Comparison of ENCODE assay signal across 19 cellular contexts in the genomic region with DNA sequence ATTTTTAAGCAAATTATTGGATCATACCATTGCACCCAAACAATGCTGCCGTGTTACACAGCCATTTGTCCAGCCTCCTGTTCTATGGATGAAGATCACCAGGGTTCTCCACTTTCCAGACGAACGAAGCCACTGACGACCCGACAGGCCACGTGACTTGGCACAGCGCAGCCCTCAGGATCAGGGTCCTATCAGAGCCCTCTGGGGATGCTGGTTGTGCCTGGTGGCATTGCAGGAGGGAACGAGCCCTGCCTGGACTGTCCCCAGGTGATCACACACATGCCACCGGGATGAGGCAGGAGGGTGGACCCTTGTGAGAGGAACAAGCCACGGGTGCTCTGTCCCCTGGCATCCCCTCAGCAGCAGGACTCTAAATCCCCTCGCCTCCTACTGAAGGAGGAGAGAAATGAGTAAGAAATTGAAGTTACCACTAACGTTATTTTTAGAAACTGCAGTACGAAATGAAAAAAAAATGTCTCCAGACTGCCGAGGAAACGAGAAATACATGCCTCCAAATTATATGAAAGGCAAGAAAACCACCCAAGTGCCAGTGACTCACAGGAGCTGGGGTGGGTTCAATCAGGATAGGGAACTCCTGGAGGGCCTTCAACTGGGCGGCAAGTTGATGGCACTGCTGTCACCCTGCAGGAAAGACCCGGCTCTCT. TPM values are rescaled to one million over a fixed set of nuclear protein-coding genes. Genes with fewer than 3 reads are reported as not detected.
DNase-seq lines count a peak whose midpoint lies in the region; ATAC-seq and TF ChIP-seq lines count a peak whose summit lies in the region.
"Had no signal": no experiment of that assay in that cellular context is flagged by ENCODE, and none has a peak within 500 bp of the region (broad histone marks: within the 10 kb centered on the region; RNA-seq: fewer than 3 reads in every experiment).

No MANE protein-coding gene starts in this region.

- no peaks in the 10 kb centered on the region for H3K36me3 ChIP-seq in smooth muscle cell (ENCODE audit: low read depth)

- peak; percentile 45 for DNase-seq in activated effector memory CD4-positive, alpha-beta T cell treated with anti-CD3 and anti-CD28 coated beads, Interleukin-2, amount 50 U/mL, for 16 hours
- no peak for DNase-seq in activated effector memory CD4-positive, alpha-beta T cell treated with Interleukin-2 at 50 U/mL for 16 hours
- peak; percentile 45 for DNase-seq in activated CD8-positive, alpha-beta memory T cell treated with anti-CD3 and anti-CD28 coated beads, Interleukin-2, amount 50 U/mL, for 48 hours
- peak; percentile 31 for DNase-seq in islet precursor cell
- DNase-seq in smooth muscle cell (lab: John Stamatoyannopoulos, UW; ENCODE audit: unreplicated experiment) = no peak
- DNase-seq in stimulated activated CD8-positive, alpha-beta memory T cell treated with anti-CD3 and anti-CD28 coated beads, Interleukin-4, amount 100 ng/mL, for 48 hours = no peak
- DNase-seq in NCI-H748 treated with DMSO at 0.1 percent for 48 hours (lab: John Stamatoyannopoulos, UW) = no peak
- DNase-seq: DMS79 treated with DMSO at 0.1 percent for 48 hours; GOT3; NCI-H1105; NCI-H1694 treated with DMSO at 0.1 percent for 48 hours; NCI-H345; NCI-H526 treated with DMSO at 0.1 percent for 48 hours; NK-92 treated with Interleukin-12 subunit alpha and Interleukin-12 subunit beta, amount 100 ng/mL, for 24 hours; PC-3 had no signal

- H2AFZ ChIP-seq in smooth muscle cell (ENCODE audit: low read depth) = peak overlapping the region; percentile 18

- peak overlapping the region; percentile 21 for H3K4me2 ChIP-seq in smooth muscle cell
- H3K4me2 ChIP-seq: KMS-11 had no signal

- H3K4me1 ChIP-seq in smooth muscle cell (ENCODE audit: low read depth) = no peaks in the 10 kb centered on the region

- H3K27me3 ChIP-seq in smooth muscle cell (ENCODE audit: low read depth) = no peaks in the 10 kb centered on the region

- no peaks in the 10 kb centered on the region for H4K20me1 ChIP-seq in smooth muscle cell (ENCODE audit: low read depth)

- no peaks in the 10 kb centered on the region for H3F3A ChIP-seq in smooth muscle cell (ENCODE audit: low read depth)

- H3K79me2 ChIP-seq in smooth muscle cell (ENCODE audit: low read depth) = no peaks in the 10 kb centered on the region

- H3K9ac ChIP-seq in smooth muscle cell (ENCODE audit: low read depth) = no peak overlapping the region
- H3K9ac ChIP-seq: KMS-11 had no signal

- H3K9me3 ChIP-seq in smooth muscle cell (replicated peaks; ENCODE audit: low read depth) = no peaks in the 10 kb centered on the region

- H3K4me3 ChIP-seq in smooth muscle cell = no peak overlapping the region

- no peak for TF ChIP-seq CTCF in smooth muscle cell (IDR thresholded peaks at IDR 0.05; ENCODE audit: borderline replicate concordance, insufficient read depth, poor library complexity, severe bottlenecking)

- ATAC-seq in GM19395 (IDR thresholded peaks at IDR 0.05; ENCODE audit: unreplicated experiment) = no peak
- ATAC-seq: PC-3 had no signal

- 73% methylated on average over 17 of the region's 17 CpGs for WGBS in smooth muscle cell (ENCODE audit: low lambda C conversion rate)

- no peak overlapping the region for H3K27ac ChIP-seq in smooth muscle cell (ENCODE audit: low read depth)
- H3K27ac ChIP-seq: KMS-11, RWPE1 had no signal

RNA-seq across cellular contexts. Expression of a gene that starts 58.7 kb away (rescaled TPM):
- 9.6 and 12.3 TPM in 2 replicates for total RNA-seq in smooth muscle cell
- polyA plus RNA-seq in smooth muscle cell = 4.3 and 7.3 TPM in 2 replicates
- total RNA-seq: A172 had no signal

Comparison
In these comparisons a context has a peak if more than half of its experiments do, and no peak if none do; other contexts are left out.
1. DNase-seq: peak in activated effector memory CD4-positive, alpha-beta T cell treated with anti-CD3 and anti-CD28 coated beads, Interleukin-2, amount 50 U/mL, for 16 hours (single experiment), activated CD8-positive, alpha-beta memory T cell treated with anti-CD3 and anti-CD28 coated beads, Interleukin-2, amount 50 U/mL, for 48 hours (single experiment) and islet precursor cell (single experiment); none in activated effector memory CD4-positive, alpha-beta T cell treated with Interleukin-2 at 50 U/mL for 16 hours (single experiment), smooth muscle cell (single experiment), stimulated activated CD8-positive, alpha-beta memory T cell treated with anti-CD3 and anti-CD28 coated beads, Interleukin-4, amount 100 ng/mL, for 48 hours (single experiment) and NCI-H748 treated with DMSO at 0.1 percent for 48 hours (single experiment).